ENCODE assay signal across 13 cellular contexts in genomic region chrX:145817666-145818521, GRCh38. TPM values are rescaled to one million over a fixed set of nuclear protein-coding genes. Genes with fewer than 3 reads are reported as not detected.
DNase-seq lines count a peak whose midpoint lies in the region; ATAC-seq and TF ChIP-seq lines count a peak whose summit lies in the region.
"Had no signal": no experiment of that assay in that cellular context is flagged by ENCODE, and none has a peak within 500 bp of the region (broad histone marks: within the 10 kb centered on the region; RNA-seq: fewer than 3 reads in every experiment).

SLITRK2 (plus strand) TSS chrX:145817829; CDS start chrX:145822426, 4,597 bp downstream.

- H3K4me1 Mint-ChIP-seq in glutamatergic neuron (ENCODE audit: low read depth, unreplicated experiment), result peaks cover 2% of the 10 kb centered on the region

- H3K27ac Mint-ChIP-seq in glutamatergic neuron (ENCODE audit: unreplicated experiment), result no peak within 1 kb of the TSS
- H3K27ac Mint-ChIP-seq: dendritic cell treated with granulocyte-macrophage colony-stimulating factor and Interleukin-4, amounts not matched to agents 40 ng/mL and 50 ng/mL, for 4 days had no signal

- no peaks in the 10 kb centered on the region for H3K4me1 ChIP-seq in heart right ventricle
- no peaks in the 10 kb centered on the region for H3K4me1 ChIP-seq in osteoblast (ENCODE audit: insufficient read depth, low read length)

- no peaks in the 10 kb centered on the region for H3K9me3 Mint-ChIP-seq in glutamatergic neuron (ENCODE audit: unreplicated experiment)
- H3K9me3 Mint-ChIP-seq: dendritic cell treated with granulocyte-macrophage colony-stimulating factor and Interleukin-4, amounts not matched to agents 40 ng/mL and 50 ng/mL, for 4 days had no signal

- no peak for TF ChIP-seq CTCF in heart right ventricle (IDR thresholded peaks at IDR 0.05)
- no peak for TF ChIP-seq CTCF in glutamatergic neuron (IDR thresholded peaks at IDR 0.05; ENCODE audit: partially characterized antibody, unreplicated experiment)
- TF ChIP-seq CTCF in osteoblast (IDR thresholded peaks at IDR 0.05; ENCODE audit: extremely low read depth, low read depth, low read length), result no peak

- no peaks in the 10 kb centered on the region for H4K20me1 ChIP-seq in osteoblast (ENCODE audit: insufficient read depth, low read length)

- H3K36me3 ChIP-seq in heart right ventricle (no peaks in the 10 kb centered on the region), osteoblast (ENCODE audit: insufficient read depth, low read length) (no peaks in the 10 kb centered on the region)

- H3K79me2 ChIP-seq in osteoblast (ENCODE audit: insufficient read depth, low read length), result no peaks in the 10 kb centered on the region

- no peak for DNase-seq in heart right ventricle
- DNase-seq in Right ventricle myocardium inferior (ENCODE audit: missing footprints), result no peak
- peak; percentile 36 for DNase-seq in glutamatergic neuron
- peak; percentile 40 for DNase-seq in occipital lobe (lab: John Stamatoyannopoulos, UW)
- no peak for DNase-seq in osteoblast (ENCODE audit: insufficient read length, low spot score, missing footprints)
- DNase-seq in cortex of kidney (lab: John Stamatoyannopoulos, UW), result no peak
- DNase-seq: NCI-H187 treated with DMSO at 0.1 percent for 48 hours, SK-N-SH had no signal

- no peak within 1 kb of the TSS for H3K4me2 ChIP-seq in osteoblast (ENCODE audit: insufficient read depth, low read length)
- H3K4me2 ChIP-seq: SK-N-SH had no signal

- peaks cover 0 to 84% (median 40%) of the 10 kb centered on the region in 7 donors for H3K27me3 ChIP-seq in heart right ventricle
- H3K27me3 ChIP-seq in osteoblast (ENCODE audit: insufficient read depth, low read length), result no peaks in the 10 kb centered on the region

- H3K27ac ChIP-seq in heart right ventricle (no peak within 1 kb of the TSS), osteoblast (ENCODE audit: low read depth, low read length) (no peak within 1 kb of the TSS)

- H3K4me3 ChIP-seq in heart right ventricle, result peak within 1 kb of the TSS in 7 of 10 donors; percentile 14 to 32 (median 21)
- H3K4me3 ChIP-seq in osteoblast (ENCODE audit: insufficient read depth, low read length), result no peak within 1 kb of the TSS

- peaks cover 4% of the 10 kb centered on the region for H3K27me3 Mint-ChIP-seq in glutamatergic neuron (ENCODE audit: unreplicated experiment)

- 0 to 1% methylated on average over 39 to 81 of the region's 83 CpGs for WGBS in heart right ventricle, 2 donors

- intact Hi-C loops in heart right ventricle (cut with DNase I) (no loop called here), Right ventricle myocardium inferior (cut with DNase I) (no loop called here)

- no peaks in the 10 kb centered on the region for H3K36me3 Mint-ChIP-seq in glutamatergic neuron (ENCODE audit: unreplicated experiment)

- H2AFZ ChIP-seq in osteoblast (ENCODE audit: low read length), result no peak within 1 kb of the TSS

- ATAC-seq in heart right ventricle (peak in 1 of 8 donors; percentile 29), Right ventricle myocardium inferior (no peak), HG02885 (IDR thresholded peaks at IDR 0.05; ENCODE audit: poor library complexity, unreplicated experiment) (no peak), HG03025 (IDR thresholded peaks at IDR 0.05; ENCODE audit: low FRiP score, unreplicated experiment) (no peak)

- H3K9me3 ChIP-seq in heart right ventricle (peaks cover 0 to 4% (median 0%) of the 10 kb centered on the region in 11 donors), osteoblast (ENCODE audit: low read depth, low read length) (no peaks in the 10 kb centered on the region)
- H3K9me3 ChIP-seq: SK-N-SH had no signal

- peak within 1 kb of the TSS; percentile 82 for H3K4me3 Mint-ChIP-seq in glutamatergic neuron (ENCODE audit: unreplicated experiment)
- H3K4me3 Mint-ChIP-seq: dendritic cell treated with granulocyte-macrophage colony-stimulating factor and Interleukin-4, amounts not matched to agents 40 ng/mL and 50 ng/mL, for 4 days had no signal

RNA-seq across cellular contexts. Expression of gene SLITRK2, which starts in this region (rescaled TPM):
- total RNA-seq in heart right ventricle (under 1 TPM in 8 of 10 donors, not detected in 2; 0.04 to 0.36 (median 0.14) TPM), Right ventricle myocardium inferior (0.35 TPM), glutamatergic neuron (ENCODE audit: unreplicated experiment) (0.37 TPM), occipital lobe (9.7 TPM), osteoblast (not detected in 2 replicates)
- under 1 TPM; 0.10 to 0.37 TPM for polyA plus RNA-seq in heart right ventricle
- polyA plus RNA-seq: BJ, keratinocyte, SK-N-SH had no signal

Comparison
In these comparisons a context has a peak if more than half of its experiments do, and no peak if none do; other contexts are left out.
1. Peak in DNase-seq in glutamatergic neuron; RNA of the gene not detected or under 1 TPM.